ENCODE assay signal across 10 cellular contexts in the genomic region with DNA sequence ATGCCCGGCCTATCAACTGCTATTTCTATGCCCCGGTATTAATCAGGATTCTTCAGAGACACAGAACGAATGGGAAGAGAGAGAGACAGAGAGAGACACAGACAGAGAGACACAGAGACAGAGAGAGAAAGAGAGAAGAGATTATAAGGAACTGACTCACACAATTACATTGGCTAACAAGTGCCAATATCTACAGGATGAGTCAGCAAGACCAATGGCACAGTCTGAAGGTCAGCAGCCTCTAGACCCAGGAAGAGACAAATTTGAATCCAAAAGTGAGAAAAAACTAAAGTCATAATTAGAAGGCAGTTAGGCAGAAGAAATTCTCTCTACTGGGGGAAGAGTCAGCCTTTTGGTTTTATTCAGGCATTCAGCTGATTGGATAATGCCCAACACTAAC.
DNase-seq lines count a peak whose midpoint lies in the region; ATAC-seq, FAIRE-seq and TF ChIP-seq lines count a peak whose summit lies in the region.
"Had no signal": no experiment of that assay in that cellular context is flagged by ENCODE, and none has a peak within 500 bp of the region (broad histone marks: within the 10 kb centered on the region; RNA-seq: fewer than 3 reads in every experiment).

No MANE protein-coding gene starts in this region.

- H3K9me3 Mint-ChIP-seq in activated naive CD4-positive, alpha-beta T cell treated with anti-CD3 and anti-CD28 coated beads, Interleukin-2, amount 50 U/mL, for 72 hours: no peaks in the 10 kb centered on the region

- no peak for FAIRE-seq in urothelium cell line (lab: Jason Lieb, UNC)

- H3K36me3 Mint-ChIP-seq in activated naive CD4-positive, alpha-beta T cell treated with anti-CD3 and anti-CD28 coated beads, Interleukin-2, amount 50 U/mL, for 72 hours: peaks cover 4 to 10% of the 10 kb centered on the region in 2 donors

- DNase-seq in activated naive CD4-positive, alpha-beta T cell treated with anti-CD3 and anti-CD28 coated beads, Interleukin-2, amount 50 U/mL, for 72 hours (ENCODE audit: low spot score in 2 of 2): no peak
- DNase-seq in activated naive CD4-positive, alpha-beta T cell (lab: John Stamatoyannopoulos, UW): no peak
- peak; percentile 41 for DNase-seq in RWPE1 (ENCODE audit: low spot score)
- DNase-seq in fibroblast of pulmonary artery (ENCODE audit: low read depth): peak; percentile 62
- peak; percentile 43 for DNase-seq in urothelium cell line (ENCODE audit: low spot score)
- DNase-seq in NCI-H2227 (lab: John Stamatoyannopoulos, UW; ENCODE audit: unreplicated experiment): no peak
- DNase-seq: NCI-H748 treated with DMSO at 0.1 percent for 48 hours had no signal

- H3K27ac ChIP-seq in RWPE1: no peak overlapping the region
- H3K27ac ChIP-seq: BLaER1 had no signal

- CTCF ChIA-PET in RWPE1 (lab: Yijun Ruan, JAX): no interaction called here

- H3K27ac Mint-ChIP-seq in activated naive CD4-positive, alpha-beta T cell treated with anti-CD3 and anti-CD28 coated beads, Interleukin-2, amount 50 U/mL, for 72 hours: peak overlapping the region in 1 of 2 donors; percentile 66

- TF ChIP-seq CTCF in RWPE1 (conservative IDR thresholded peaks at IDR 0.05; ENCODE audit: low read depth): no peak
- TF ChIP-seq CTCF in fibroblast of pulmonary artery (IDR thresholded peaks at IDR 0.05; ENCODE audit: low read length, missing control alignments): no peak

- no peak overlapping the region for H3K4me3 ChIP-seq in fibroblast of pulmonary artery (replicated peaks; ENCODE audit: low read depth, low read length)
- H3K4me3 ChIP-seq: BLaER1 had no signal

- POLR2A ChIA-PET in RWPE1 (lab: Yijun Ruan, JAX; ENCODE audit: low non-redundant PET): no interaction called here

- peak; percentile 32 to 85 for ATAC-seq in activated naive CD4-positive, alpha-beta T cell treated with anti-CD3 and anti-CD28 coated beads, Interleukin-2, amount 50 U/mL, for 72 hours
- ATAC-seq in GM18517 (IDR thresholded peaks at IDR 0.05; ENCODE audit: unreplicated experiment) (no peak), HG03045 (IDR thresholded peaks at IDR 0.05; ENCODE audit: unreplicated experiment) (no peak)

Comparison
In these comparisons a context has a peak if more than half of its experiments do, and no peak if none do; other contexts are left out.
1. ATAC-seq: peak in activated naive CD4-positive, alpha-beta T cell treated with anti-CD3 and anti-CD28 coated beads, Interleukin-2, amount 50 U/mL, for 72 hours (2 of 2); none in GM18517 (single experiment) and HG03045 (single experiment).
2. DNase-seq: peak in RWPE1 (single experiment), fibroblast of pulmonary artery (single experiment) and urothelium cell line (single experiment); none in activated naive CD4-positive, alpha-beta T cell treated with anti-CD3 and anti-CD28 coated beads, Interleukin-2, amount 50 U/mL, for 72 hours (0 of 2), activated naive CD4-positive, alpha-beta T cell (0 of 4) and NCI-H2227 (single experiment).